Comparison of ENCODE assay signal across 13 cellular contexts in the genomic region with DNA sequence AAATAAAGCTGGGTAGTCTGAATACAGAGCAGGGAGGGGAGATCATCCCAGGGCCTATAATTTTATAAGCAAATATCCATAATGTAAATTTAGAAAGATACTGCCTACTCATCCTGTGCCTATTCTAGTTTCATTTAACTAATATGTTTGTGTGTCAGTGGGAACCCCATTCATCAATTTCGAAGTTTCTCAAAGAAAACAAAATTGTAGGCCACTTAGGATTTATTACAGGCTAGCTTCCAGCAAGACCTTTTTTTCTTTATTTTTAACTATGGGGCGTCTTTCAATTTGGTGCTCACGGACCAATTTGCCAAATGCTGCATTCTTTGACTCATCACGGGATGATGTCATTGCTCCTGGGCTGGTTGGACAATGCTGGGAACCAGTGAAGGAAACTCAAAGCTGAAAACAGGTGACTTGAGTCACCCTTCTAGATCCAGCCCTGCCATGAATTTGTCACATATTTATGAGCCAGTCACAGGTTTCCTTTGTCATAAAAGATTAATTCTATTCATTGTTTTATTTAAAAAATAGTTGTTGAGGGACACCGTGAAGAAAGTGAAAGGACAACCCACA. TPM values are rescaled to one million over a fixed set of nuclear protein-coding genes. Genes with fewer than 3 reads are reported as not detected.
A peak's percentile ranks its signal among the peaks of the same experiment; 100 is the strongest.
DNase-seq lines count a peak whose midpoint lies in the region; ATAC-seq and TF ChIP-seq lines count a peak whose summit lies in the region.
"Had no signal": no experiment of that assay in that cellular context is flagged by ENCODE, and none has a peak within 500 bp of the region (broad histone marks: within the 10 kb centered on the region; RNA-seq: fewer than 3 reads in every experiment).

No MANE protein-coding gene starts in this region.

- peaks cover 6% of the 10 kb centered on the region for H3K36me3 Mint-ChIP-seq in activated CD8-positive, alpha-beta T cell treated with anti-CD3 and anti-CD28 coated beads for 36 hours (ENCODE audit: low read depth)
- H3K36me3 Mint-ChIP-seq in activated CD8-positive, alpha-beta T cell treated with anti-CD3 and anti-CD28 coated beads, Interleukin-2, amount 10 ng/mL, durations not matched to agents 7 days and 5 days (ENCODE audit: low read depth) = no peaks in the 10 kb centered on the region
- H3K36me3 Mint-ChIP-seq in CD8-positive, alpha-beta memory T cell = peaks cover 0 to 1% (median 0%) of the 10 kb centered on the region in 3 donors
- H3K36me3 Mint-ChIP-seq in T-helper 2 cell treated with Interferon-gamma antibody and Interleukin-4, amounts not matched to agents 5 μg/mL and 100 μg/mL, for 36 hours (ENCODE audit: low read depth) = no peaks in the 10 kb centered on the region
- H3K36me3 Mint-ChIP-seq: activated CD8-positive, alpha-beta memory T cell treated with anti-CD3 and anti-CD28 coated beads, Interleukin-2, amount 10 ng/mL, durations not matched to agents 7 days and 5 days had no signal

- H3K27ac ChIP-seq in RWPE1 = no peak overlapping the region
- H3K27ac ChIP-seq in CD8-positive, alpha-beta memory T cell (ENCODE audit: low read depth, low read length) = no peak overlapping the region
- H3K27ac ChIP-seq: upper lobe of right lung had no signal

- peak overlapping the region; percentile 26 for H3K4me2 ChIP-seq in skeletal muscle satellite cell (ENCODE audit: low read length)

- H3K4me3 ChIP-seq in fibroblast of mammary gland (ENCODE audit: control insufficient read depth, low read depth, low read length) (no peak overlapping the region), skeletal muscle satellite cell (ENCODE audit: low read length) (no peak overlapping the region)
- no peak overlapping the region for H3K4me3 ChIP-seq in CD8-positive, alpha-beta memory T cell (ENCODE audit: low read length)
- H3K4me3 ChIP-seq: upper lobe of right lung had no signal

- H3K4me3 Mint-ChIP-seq in activated CD8-positive, alpha-beta T cell treated with anti-CD3 and anti-CD28 coated beads for 36 hours = no peak overlapping the region
- H3K4me3 Mint-ChIP-seq in activated CD8-positive, alpha-beta T cell treated with anti-CD3 and anti-CD28 coated beads, Interleukin-2, amount 10 ng/mL, durations not matched to agents 7 days and 5 days = no peak overlapping the region
- H3K4me3 Mint-ChIP-seq in CD8-positive, alpha-beta memory T cell = no peak overlapping the region
- H3K4me3 Mint-ChIP-seq in T-helper 2 cell treated with Interferon-gamma antibody and Interleukin-4, amounts not matched to agents 5 μg/mL and 100 μg/mL, for 36 hours = no peak overlapping the region
- H3K4me3 Mint-ChIP-seq: activated CD8-positive, alpha-beta memory T cell treated with anti-CD3 and anti-CD28 coated beads, Interleukin-2, amount 10 ng/mL, durations not matched to agents 7 days and 5 days had no signal

- peaks cover 3% of the 10 kb centered on the region for H3K9me3 Mint-ChIP-seq in activated CD8-positive, alpha-beta T cell treated with anti-CD3 and anti-CD28 coated beads for 36 hours
- no peaks in the 10 kb centered on the region for H3K9me3 Mint-ChIP-seq in activated CD8-positive, alpha-beta T cell treated with anti-CD3 and anti-CD28 coated beads, Interleukin-2, amount 10 ng/mL, durations not matched to agents 7 days and 5 days (ENCODE audit: insufficient read depth)
- H3K9me3 Mint-ChIP-seq in CD8-positive, alpha-beta memory T cell = peaks cover 0 to 5% (median 0%) of the 10 kb centered on the region in 5 donors
- H3K9me3 Mint-ChIP-seq in T-helper 2 cell treated with Interferon-gamma antibody and Interleukin-4, amounts not matched to agents 5 μg/mL and 100 μg/mL, for 36 hours = no peaks in the 10 kb centered on the region

- H3K27me3 ChIP-seq in skeletal muscle satellite cell (ENCODE audit: control insufficient read depth, insufficient read depth, low read length) = no peaks in the 10 kb centered on the region
- H3K27me3 ChIP-seq in CD8-positive, alpha-beta memory T cell (ENCODE audit: insufficient read depth, low read length, poor library complexity, severe bottlenecking) = no peaks in the 10 kb centered on the region
- H3K27me3 ChIP-seq: upper lobe of right lung had no signal

- ATAC-seq in activated CD8-positive, alpha-beta T cell treated with anti-CD3 and anti-CD28 coated beads for 36 hours = no peak
- ATAC-seq in activated CD8-positive, alpha-beta T cell treated with anti-CD3 and anti-CD28 coated beads, Interleukin-2, amount 10 ng/mL, durations not matched to agents 7 days and 5 days = no peak
- ATAC-seq: activated CD8-positive, alpha-beta memory T cell treated with anti-CD3 and anti-CD28 coated beads, Interleukin-2, amount 10 ng/mL, durations not matched to agents 7 days and 5 days; upper lobe of right lung had no signal

- no peaks in the 10 kb centered on the region for H3K9me3 ChIP-seq in skeletal muscle satellite cell (replicated peaks; ENCODE audit: low read length)
- no peaks in the 10 kb centered on the region for H3K9me3 ChIP-seq in CD8-positive, alpha-beta memory T cell (ENCODE audit: low read length)
- H3K9me3 ChIP-seq: upper lobe of right lung had no signal

- H3K27ac Mint-ChIP-seq in activated CD8-positive, alpha-beta T cell treated with anti-CD3 and anti-CD28 coated beads for 36 hours = no peak overlapping the region
- H3K27ac Mint-ChIP-seq in activated CD8-positive, alpha-beta T cell treated with anti-CD3 and anti-CD28 coated beads, Interleukin-2, amount 10 ng/mL, durations not matched to agents 7 days and 5 days = no peak overlapping the region
- no peak overlapping the region for H3K27ac Mint-ChIP-seq in CD8-positive, alpha-beta memory T cell
- H3K27ac Mint-ChIP-seq in T-helper 2 cell treated with Interferon-gamma antibody and Interleukin-4, amounts not matched to agents 5 μg/mL and 100 μg/mL, for 36 hours = no peak overlapping the region
- H3K27ac Mint-ChIP-seq: activated CD8-positive, alpha-beta memory T cell treated with anti-CD3 and anti-CD28 coated beads, Interleukin-2, amount 10 ng/mL, durations not matched to agents 7 days and 5 days had no signal

- POLR2A ChIA-PET in activated CD8-positive, alpha-beta T cell treated with anti-CD3 and anti-CD28 coated beads for 36 hours (lab: Charles Lee) = no interaction called here
- POLR2A ChIA-PET in activated CD8-positive, alpha-beta T cell treated with anti-CD3 and anti-CD28 coated beads, Interleukin-2, amount 10 ng/mL, durations not matched to agents 7 days and 5 days (lab: Charles Lee) = no interaction called here
- POLR2A ChIA-PET in RWPE1 (lab: Yijun Ruan, JAX; ENCODE audit: low non-redundant PET) = no interaction called here
- POLR2A ChIA-PET in CD8-positive, alpha-beta memory T cell (lab: Charles Lee) = interaction anchor here (0.7 kb wide), 1 partner anchor 13 kb away, joined by 4 read pairs; no protein-coding TSS in a partner anchor

- H3K9ac ChIP-seq in skeletal muscle satellite cell (ENCODE audit: low read depth, low read length) = no peak overlapping the region

- no peaks in the 10 kb centered on the region for H3K27me3 Mint-ChIP-seq in activated CD8-positive, alpha-beta T cell treated with anti-CD3 and anti-CD28 coated beads for 36 hours
- H3K27me3 Mint-ChIP-seq in activated CD8-positive, alpha-beta T cell treated with anti-CD3 and anti-CD28 coated beads, Interleukin-2, amount 10 ng/mL, durations not matched to agents 7 days and 5 days (ENCODE audit: low read depth) = no peaks in the 10 kb centered on the region
- peaks cover 0 to 3% of the 10 kb centered on the region in 2 donors for H3K27me3 Mint-ChIP-seq in CD8-positive, alpha-beta memory T cell
- peaks cover 3% of the 10 kb centered on the region for H3K27me3 Mint-ChIP-seq in T-helper 2 cell treated with Interferon-gamma antibody and Interleukin-4, amounts not matched to agents 5 μg/mL and 100 μg/mL, for 36 hours (ENCODE audit: low read depth)
- H3K27me3 Mint-ChIP-seq: activated CD8-positive, alpha-beta memory T cell treated with anti-CD3 and anti-CD28 coated beads, Interleukin-2, amount 10 ng/mL, durations not matched to agents 7 days and 5 days had no signal

- CTCF ChIA-PET in activated CD8-positive, alpha-beta T cell treated with anti-CD3 and anti-CD28 coated beads for 36 hours (lab: Charles Lee) = no interaction called here
- CTCF ChIA-PET in activated CD8-positive, alpha-beta T cell treated with anti-CD3 and anti-CD28 coated beads, Interleukin-2, amount 10 ng/mL, durations not matched to agents 7 days and 5 days (lab: Charles Lee) = no interaction called here
- CTCF ChIA-PET in RWPE1 (lab: Yijun Ruan, JAX) = interaction anchor here (0.5 to 1.0 kb wide), 2 partner anchors 13 to 397 kb away, joined by 3 read pairs; partner anchors contain the start of gene PCSK5
- CTCF ChIA-PET in CD8-positive, alpha-beta memory T cell (lab: Charles Lee) = no interaction called here

- DNase-seq in activated CD8-positive, alpha-beta T cell treated with anti-CD3 and anti-CD28 coated beads for 36 hours = peak; percentile 13
- no peak for DNase-seq in activated CD8-positive, alpha-beta T cell treated with anti-CD3 and anti-CD28 coated beads, Interleukin-2, amount 10 ng/mL, durations not matched to agents 7 days and 5 days
- DNase-seq in RWPE1 (ENCODE audit: low spot score) = peak; percentile 83
- peak; percentile 76 for DNase-seq in fibroblast of mammary gland (ENCODE audit: low read depth)
- DNase-seq in NCI-H774 (lab: John Stamatoyannopoulos, UW) = no peak
- no peak for DNase-seq in CD8-positive, alpha-beta memory T cell
- no peak for DNase-seq in T-helper 2 cell treated with Interferon-gamma antibody and Interleukin-4, amounts not matched to agents 5 μg/mL and 100 μg/mL, for 36 hours (ENCODE audit: low spot score)
- DNase-seq: activated CD8-positive, alpha-beta memory T cell treated with anti-CD3 and anti-CD28 coated beads, Interleukin-2, amount 10 ng/mL, durations not matched to agents 7 days and 5 days; DND-41; KG1; NCI-H2171; upper lobe of right lung had no signal

- peaks cover 8% of the 10 kb centered on the region for H3K4me1 ChIP-seq in skeletal muscle satellite cell (ENCODE audit: control insufficient read depth, insufficient read depth, low read length)
- no peaks in the 10 kb centered on the region for H3K4me1 ChIP-seq in CD8-positive, alpha-beta memory T cell (ENCODE audit: insufficient read depth, low read length)
- H3K4me1 ChIP-seq: upper lobe of right lung had no signal

- no peak for TF ChIP-seq CTCF in activated CD8-positive, alpha-beta T cell treated with anti-CD3 and anti-CD28 coated beads for 36 hours (IDR thresholded peaks at IDR 0.05)
- TF ChIP-seq CTCF in RWPE1 (conservative IDR thresholded peaks at IDR 0.05; ENCODE audit: low read depth) = no peak
- TF ChIP-seq CTCF in fibroblast of mammary gland (conservative IDR thresholded peaks at IDR 0.05; ENCODE audit: control insufficient read depth, insufficient read depth, low read depth, low read length) = no peak

- intact Hi-C loops in activated CD8-positive, alpha-beta T cell treated with anti-CD3 and anti-CD28 coated beads for 36 hours (cut with micrococcal nuclease) = no loop called here

- H3K36me3 ChIP-seq in skeletal muscle satellite cell (ENCODE audit: insufficient read depth, low read length) = no peaks in the 10 kb centered on the region
- no peaks in the 10 kb centered on the region for H3K36me3 ChIP-seq in CD8-positive, alpha-beta memory T cell (ENCODE audit: insufficient read depth, low read length)
- H3K36me3 ChIP-seq: upper lobe of right lung had no signal

- H3K4me1 Mint-ChIP-seq in activated CD8-positive, alpha-beta T cell treated with anti-CD3 and anti-CD28 coated beads for 36 hours (ENCODE audit: low read depth) = peaks cover 31% of the 10 kb centered on the region
- H3K4me1 Mint-ChIP-seq in activated CD8-positive, alpha-beta T cell treated with anti-CD3 and anti-CD28 coated beads, Interleukin-2, amount 10 ng/mL, durations not matched to agents 7 days and 5 days (ENCODE audit: low read depth) = peaks cover 1% of the 10 kb centered on the region
- peaks cover 0 to under 1% (median 0%) of the 10 kb centered on the region in 3 donors for H3K4me1 Mint-ChIP-seq in CD8-positive, alpha-beta memory T cell
- H3K4me1 Mint-ChIP-seq in T-helper 2 cell treated with Interferon-gamma antibody and Interleukin-4, amounts not matched to agents 5 μg/mL and 100 μg/mL, for 36 hours (ENCODE audit: low read depth) = no peaks in the 10 kb centered on the region
- H3K4me1 Mint-ChIP-seq: activated CD8-positive, alpha-beta memory T cell treated with anti-CD3 and anti-CD28 coated beads, Interleukin-2, amount 10 ng/mL, durations not matched to agents 7 days and 5 days had no signal

RNA-seq across cellular contexts. Expression of gene PCSK5, which starts 13.4 kb away (rescaled TPM):
- 1 to 10 TPM; 4.7 to 5.2 TPM for total RNA-seq in activated CD8-positive, alpha-beta T cell treated with anti-CD3 and anti-CD28 coated beads for 36 hours
- total RNA-seq in activated CD8-positive, alpha-beta T cell treated with anti-CD3 and anti-CD28 coated beads, Interleukin-2, amount 10 ng/mL, durations not matched to agents 7 days and 5 days = 1 to 10 TPM; 3.5 to 3.7 TPM
- total RNA-seq in skeletal muscle satellite cell (2012; rRNA removed) = 3.0 and 3.5 TPM in 2 replicates
- 1 to 10 TPM; 1.6 to 1.8 TPM for total RNA-seq in CD8-positive, alpha-beta memory T cell
- polyA plus RNA-seq in CD8-positive, alpha-beta memory T cell = 1.9 TPM

Comparison
In these comparisons a context has a peak if more than half of its experiments do, and no peak if none do; other contexts are left out.
1. DNase-seq: peak in activated CD8-positive, alpha-beta T cell treated with anti-CD3 and anti-CD28 coated beads for 36 hours (single experiment), RWPE1 (single experiment) and fibroblast of mammary gland (single experiment); none in activated CD8-positive, alpha-beta T cell treated with anti-CD3 and anti-CD28 coated beads, Interleukin-2, amount 10 ng/mL, durations not matched to agents 7 days and 5 days (single experiment), NCI-H774 (single experiment), CD8-positive, alpha-beta memory T cell (0 of 5) and T-helper 2 cell treated with Interferon-gamma antibody and Interleukin-4, amounts not matched to agents 5 μg/mL and 100 μg/mL, for 36 hours (single experiment).